Comparison of ENCODE assay signal across 8 cellular contexts in the genomic region with DNA sequence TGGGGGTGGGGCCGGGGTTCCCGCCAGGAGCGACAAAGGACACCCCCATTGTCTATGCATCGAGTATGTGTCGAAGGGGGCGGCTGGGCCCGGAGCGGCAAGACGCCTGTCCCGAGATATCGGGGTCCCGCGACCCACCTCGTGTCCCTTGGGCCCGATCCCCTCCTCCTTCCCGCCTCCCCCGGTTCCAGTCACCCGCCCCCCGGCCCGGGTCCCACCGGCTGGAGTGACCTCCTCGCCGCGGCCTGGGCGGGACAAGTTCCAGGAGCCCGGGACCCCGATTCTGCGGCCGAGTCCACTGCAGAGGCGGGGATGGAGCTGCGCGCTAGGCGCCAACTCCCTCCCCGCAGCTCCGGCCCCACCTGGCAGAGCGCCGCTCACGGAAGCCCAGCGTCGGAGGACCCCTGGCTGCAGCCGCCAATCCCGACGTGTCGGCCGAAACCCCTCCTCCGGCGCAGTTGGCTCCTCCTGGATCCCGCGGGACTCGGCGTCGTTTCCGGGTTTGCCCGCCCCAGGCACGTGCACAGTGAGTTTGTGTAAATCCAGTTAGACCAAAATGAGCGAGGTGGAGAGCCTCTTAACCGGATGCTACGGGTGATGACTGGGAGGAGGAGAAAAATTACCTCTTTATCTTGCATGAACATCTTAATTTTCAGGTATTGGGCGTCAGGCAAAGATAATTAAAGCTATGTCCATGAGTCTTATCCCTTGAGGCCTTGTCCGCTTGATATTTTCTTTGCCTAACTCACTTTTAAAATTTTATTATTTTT. TPM values are rescaled to one million over a fixed set of nuclear protein-coding genes. Genes with fewer than 3 reads are reported as not detected.
DNase-seq lines count a peak whose midpoint lies in the region; ATAC-seq and TF ChIP-seq lines count a peak whose summit lies in the region.

A gene (minus strand): TSS at position 434 of the 770 bp plus-strand sequence. CDS start 493 bp downstream, outside the sequence.

- peak; percentile 38 for TF ChIP-seq CTCF in chondrocyte (IDR thresholded peaks at IDR 0.05)
- TF ChIP-seq CTCF in kidney epithelial cell (IDR thresholded peaks at IDR 0.05; ENCODE audit: insufficient read depth, low read length, poor library complexity, severe bottlenecking) = no peak

- in situ Hi-C loops in G401 (cut with HindIII; ENCODE audit: low sequenced_read_pairs) = no loop called here

- peak; percentile 79 for DNase-seq in G401 (ENCODE audit: low spot score)
- DNase-seq in NCI-H446 treated with DMSO at 0.1 percent for 48 hours (lab: John Stamatoyannopoulos, UW) = peak; percentile 84
- DNase-seq in activated CD4-positive, alpha-beta T cell treated with anti-CD3 and anti-CD28 coated beads for 36 hours = peak; percentile 93
- peak; percentile 97 for DNase-seq in chondrocyte (ENCODE audit: low spot score)
- DNase-seq in kidney epithelial cell (ENCODE audit: low read depth) = peak; percentile 60
- DNase-seq in stimulated activated CD4-positive, alpha-beta T cell treated with anti-CD3 and anti-CD28 coated beads, Interleukin-15, amount 100 ng/mL, for 48 hours (ENCODE audit: low read depth in 2 of 2) = peak; percentile 90

- peaks cover 11% of the 10 kb centered on the region for H3K36me3 Mint-ChIP-seq in activated CD4-positive, alpha-beta T cell treated with anti-CD3 and anti-CD28 coated beads for 36 hours (ENCODE audit: low read depth)
- H3K36me3 Mint-ChIP-seq in chondrocyte (ENCODE audit: low read depth) = no peaks in the 10 kb centered on the region

- POLR2A ChIA-PET in activated CD4-positive, alpha-beta T cell treated with anti-CD3 and anti-CD28 coated beads for 36 hours (lab: Charles Lee) = interaction anchor here (0.7 to 1.6 kb wide), 2 partner anchors 31 to 390 kb away, joined by 3 read pairs; no protein-coding TSS in a partner anchor

- no peaks in the 10 kb centered on the region for H3K36me3 ChIP-seq in kidney epithelial cell (ENCODE audit: control insufficient read depth, insufficient read depth, low read length)

- CTCF ChIA-PET in activated CD4-positive, alpha-beta T cell treated with anti-CD3 and anti-CD28 coated beads for 36 hours (lab: Charles Lee) = interaction anchor here (0.6 to 1.3 kb wide), 6 partner anchors 12 to 173 kb away, joined by 3 to 6 read pairs (median 4); no protein-coding TSS in a partner anchor

- no peaks in the 10 kb centered on the region for H3K27me3 ChIP-seq in kidney epithelial cell (ENCODE audit: control insufficient read depth, insufficient read depth, low read length)

- H3K9me3 Mint-ChIP-seq in activated CD4-positive, alpha-beta T cell treated with anti-CD3 and anti-CD28 coated beads for 36 hours (ENCODE audit: low read depth) = no peaks in the 10 kb centered on the region
- H3K9me3 Mint-ChIP-seq in chondrocyte (ENCODE audit: low read depth) = peaks cover 2% of the 10 kb centered on the region

- H3K4me3 Mint-ChIP-seq in activated CD4-positive, alpha-beta T cell treated with anti-CD3 and anti-CD28 coated beads for 36 hours = peak within 1 kb of the TSS; percentile 88
- H3K4me3 Mint-ChIP-seq in chondrocyte (ENCODE audit: unreplicated experiment) = peak within 1 kb of the TSS; percentile 71

- H3K27me3 Mint-ChIP-seq in activated CD4-positive, alpha-beta T cell treated with anti-CD3 and anti-CD28 coated beads for 36 hours = no peaks in the 10 kb centered on the region
- H3K27me3 Mint-ChIP-seq in chondrocyte (ENCODE audit: low read depth) = no peaks in the 10 kb centered on the region

- intact Hi-C loops in activated CD4-positive, alpha-beta T cell treated with anti-CD3 and anti-CD28 coated beads for 36 hours (cut with DNase I, micrococcal nuclease) = loop anchor here in 1 of 2 experiments (1.0 kb wide), 1 partner anchor 484 kb away; a partner anchor contains a TSS

- ATAC-seq in HG02763 (IDR thresholded peaks at IDR 0.05; ENCODE audit: unreplicated experiment) = peak; percentile 39
- peak; percentile 60 for ATAC-seq in activated CD4-positive, alpha-beta T cell treated with anti-CD3 and anti-CD28 coated beads for 36 hours
- ATAC-seq in HG03442 (IDR thresholded peaks at IDR 0.05; ENCODE audit: unreplicated experiment) = no peak

- H3K27ac Mint-ChIP-seq in activated CD4-positive, alpha-beta T cell treated with anti-CD3 and anti-CD28 coated beads for 36 hours = peak within 1 kb of the TSS; percentile 88
- H3K27ac Mint-ChIP-seq in chondrocyte (ENCODE audit: unreplicated experiment) = peak within 1 kb of the TSS; percentile 89

- H3K4me1 Mint-ChIP-seq in activated CD4-positive, alpha-beta T cell treated with anti-CD3 and anti-CD28 coated beads for 36 hours = peaks cover 40% of the 10 kb centered on the region
- peaks cover 34% of the 10 kb centered on the region for H3K4me1 Mint-ChIP-seq in chondrocyte (ENCODE audit: low read depth)

- peak within 1 kb of the TSS; percentile 82 for H3K4me3 ChIP-seq in kidney epithelial cell (ENCODE audit: low read depth, low read length)

RNA-seq across cellular contexts. Expression of the gene that starts here (rescaled TPM):
- total RNA-seq in G401 (2014; rRNA removed; shearing (Covaris generic)) = 166 and 212 TPM in 2 replicates
- total RNA-seq in activated CD4-positive, alpha-beta T cell treated with anti-CD3 and anti-CD28 coated beads for 36 hours = 10 to 100 TPM; 27.1 to 29.5 TPM
- total RNA-seq in chondrocyte (41.0 to 56.3 TPM (median 44.0 TPM) in 3 replicates), kidney epithelial cell (55.2 and 59.5 TPM in 2 replicates)
